ENCODE assay signal across 1 cellular context in the genomic region with DNA sequence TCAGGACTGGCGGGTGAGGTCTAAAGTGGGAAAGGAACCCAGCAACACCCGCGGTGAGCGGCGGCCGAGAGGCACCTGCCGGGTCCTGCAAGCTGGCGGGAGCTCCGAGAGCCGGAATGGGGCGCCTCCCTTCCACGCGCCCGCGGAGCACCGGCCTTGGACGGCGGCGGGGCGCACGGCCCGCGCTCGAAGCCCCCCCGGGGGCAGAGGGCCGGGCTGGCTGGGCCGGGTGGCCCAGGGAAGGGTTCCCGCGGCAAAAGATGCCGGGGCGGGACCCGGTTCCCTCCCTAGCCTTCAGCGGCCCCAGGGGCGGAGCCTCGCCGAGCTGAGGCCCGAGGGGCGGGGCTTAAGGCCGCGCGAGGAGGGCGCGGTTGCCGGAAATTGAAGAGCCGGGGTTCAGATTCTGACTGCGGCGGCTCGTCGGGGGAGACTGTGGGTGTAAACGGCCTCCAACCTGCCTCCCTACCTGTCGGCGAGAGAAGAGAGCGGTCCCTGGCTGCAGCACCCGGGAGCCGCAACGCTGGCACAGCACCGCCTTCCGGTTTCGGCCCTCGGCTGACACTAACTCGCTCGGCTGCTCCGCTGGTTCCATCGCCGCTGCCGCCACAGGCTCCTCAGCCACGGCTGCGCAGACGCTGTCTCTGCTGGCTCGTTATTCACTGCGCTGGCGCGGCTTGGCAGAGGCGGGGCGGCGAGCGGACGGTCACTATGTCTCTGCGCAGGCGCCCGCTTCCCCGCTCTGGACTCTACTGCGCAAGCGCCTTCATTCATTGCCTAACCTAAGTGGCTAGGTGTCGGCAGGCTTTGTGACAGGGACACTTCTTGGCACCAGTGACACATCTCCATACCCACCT.
TF ChIP-seq lines count a peak whose summit lies in the region.

A gene (minus strand): TSS at position 643 of the 854 bp plus-strand sequence. CDS start 51 bp downstream, at position 592.

TF ChIP-seq in K562, 482 proteins besides CTCF, POLR2A, EP300 and RAD21 (continued from another document and continues in another):
- TF ChIP-seq, protein P1, sequence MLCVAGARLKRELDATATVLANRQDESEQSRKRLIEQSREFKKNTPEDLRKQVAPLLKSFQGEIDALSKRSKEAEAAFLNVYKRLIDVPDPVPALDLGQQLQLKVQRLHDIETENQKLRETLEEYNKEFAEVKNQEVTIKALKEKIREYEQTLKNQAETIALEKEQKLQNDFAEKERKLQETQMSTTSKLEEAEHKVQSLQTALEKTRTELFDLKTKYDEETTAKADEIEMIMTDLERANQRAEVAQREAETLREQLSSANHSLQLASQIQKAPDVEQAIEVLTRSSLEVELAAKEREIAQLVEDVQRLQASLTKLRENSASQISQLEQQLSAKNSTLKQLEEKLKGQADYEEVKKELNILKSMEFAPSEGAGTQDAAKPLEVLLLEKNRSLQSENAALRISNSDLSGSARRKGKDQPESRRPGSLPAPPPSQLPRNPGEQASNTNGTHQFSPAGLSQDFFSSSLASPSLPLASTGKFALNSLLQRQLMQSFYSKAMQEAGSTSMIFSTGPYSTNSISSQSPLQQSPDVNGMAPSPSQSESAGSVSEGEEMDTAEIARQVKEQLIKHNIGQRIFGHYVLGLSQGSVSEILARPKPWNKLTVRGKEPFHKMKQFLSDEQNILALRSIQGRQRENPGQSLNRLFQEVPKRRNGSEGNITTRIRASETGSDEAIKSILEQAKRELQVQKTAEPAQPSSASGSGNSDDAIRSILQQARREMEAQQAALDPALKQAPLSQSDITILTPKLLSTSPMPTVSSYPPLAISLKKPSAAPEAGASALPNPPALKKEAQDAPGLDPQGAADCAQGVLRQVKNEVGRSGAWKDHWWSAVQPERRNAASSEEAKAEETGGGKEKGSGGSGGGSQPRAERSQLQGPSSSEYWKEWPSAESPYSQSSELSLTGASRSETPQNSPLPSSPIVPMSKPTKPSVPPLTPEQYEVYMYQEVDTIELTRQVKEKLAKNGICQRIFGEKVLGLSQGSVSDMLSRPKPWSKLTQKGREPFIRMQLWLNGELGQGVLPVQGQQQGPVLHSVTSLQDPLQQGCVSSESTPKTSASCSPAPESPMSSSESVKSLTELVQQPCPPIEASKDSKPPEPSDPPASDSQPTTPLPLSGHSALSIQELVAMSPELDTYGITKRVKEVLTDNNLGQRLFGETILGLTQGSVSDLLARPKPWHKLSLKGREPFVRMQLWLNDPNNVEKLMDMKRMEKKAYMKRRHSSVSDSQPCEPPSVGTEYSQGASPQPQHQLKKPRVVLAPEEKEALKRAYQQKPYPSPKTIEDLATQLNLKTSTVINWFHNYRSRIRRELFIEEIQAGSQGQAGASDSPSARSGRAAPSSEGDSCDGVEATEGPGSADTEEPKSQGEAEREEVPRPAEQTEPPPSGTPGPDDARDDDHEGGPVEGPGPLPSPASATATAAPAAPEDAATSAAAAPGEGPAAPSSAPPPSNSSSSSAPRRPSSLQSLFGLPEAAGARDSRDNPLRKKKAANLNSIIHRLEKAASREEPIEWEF (CRISPR knock-in tag; IDR thresholded peaks at IDR 0.05): no peak
- TF ChIP-seq KAT8 (IDR thresholded peaks at IDR 0.05; ENCODE audit: low read depth): no peak
- TF ChIP-seq ZNF354B (CRISPR knock-in tag; IDR thresholded peaks at IDR 0.05): no peak
- TF ChIP-seq ZNF347 (CRISPR knock-in tag; IDR thresholded peaks at IDR 0.05; ENCODE audit: low read depth): no peak
- TF ChIP-seq ZNF263 (CRISPR knock-in tag; IDR thresholded peaks at IDR 0.05; ENCODE audit: borderline replicate concordance): no peak; the same call in 1 of the 2 replicates
- TF ChIP-seq, protein P2, sequence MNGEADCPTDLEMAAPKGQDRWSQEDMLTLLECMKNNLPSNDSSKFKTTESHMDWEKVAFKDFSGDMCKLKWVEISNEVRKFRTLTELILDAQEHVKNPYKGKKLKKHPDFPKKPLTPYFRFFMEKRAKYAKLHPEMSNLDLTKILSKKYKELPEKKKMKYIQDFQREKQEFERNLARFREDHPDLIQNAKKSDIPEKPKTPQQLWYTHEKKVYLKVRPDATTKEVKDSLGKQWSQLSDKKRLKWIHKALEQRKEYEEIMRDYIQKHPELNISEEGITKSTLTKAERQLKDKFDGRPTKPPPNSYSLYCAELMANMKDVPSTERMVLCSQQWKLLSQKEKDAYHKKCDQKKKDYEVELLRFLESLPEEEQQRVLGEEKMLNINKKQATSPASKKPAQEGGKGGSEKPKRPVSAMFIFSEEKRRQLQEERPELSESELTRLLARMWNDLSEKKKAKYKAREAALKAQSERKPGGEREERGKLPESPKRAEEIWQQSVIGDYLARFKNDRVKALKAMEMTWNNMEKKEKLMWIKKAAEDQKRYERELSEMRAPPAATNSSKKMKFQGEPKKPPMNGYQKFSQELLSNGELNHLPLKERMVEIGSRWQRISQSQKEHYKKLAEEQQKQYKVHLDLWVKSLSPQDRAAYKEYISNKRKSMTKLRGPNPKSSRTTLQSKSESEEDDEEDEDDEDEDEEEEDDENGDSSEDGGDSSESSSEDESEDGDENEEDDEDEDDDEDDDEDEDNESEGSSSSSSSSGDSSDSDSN (IDR thresholded peaks at IDR 0.05; ENCODE audit: borderline replicate concordance in 1 of 2, low read depth in 2 of 2, low read length in 2 of 2): peak; percentile 59 to 66; a peak in 2 of 4 replicates
- TF ChIP-seq NRF1 (conservative IDR thresholded peaks at IDR 0.05 in 1 of 2, IDR thresholded peaks at IDR 0.05 in 1 of 2): peak; percentile 100
- peak; percentile 89 for TF ChIP-seq E2F3 (CRISPR knock-in tag; IDR thresholded peaks at IDR 0.05)
- TF ChIP-seq, protein P3, sequence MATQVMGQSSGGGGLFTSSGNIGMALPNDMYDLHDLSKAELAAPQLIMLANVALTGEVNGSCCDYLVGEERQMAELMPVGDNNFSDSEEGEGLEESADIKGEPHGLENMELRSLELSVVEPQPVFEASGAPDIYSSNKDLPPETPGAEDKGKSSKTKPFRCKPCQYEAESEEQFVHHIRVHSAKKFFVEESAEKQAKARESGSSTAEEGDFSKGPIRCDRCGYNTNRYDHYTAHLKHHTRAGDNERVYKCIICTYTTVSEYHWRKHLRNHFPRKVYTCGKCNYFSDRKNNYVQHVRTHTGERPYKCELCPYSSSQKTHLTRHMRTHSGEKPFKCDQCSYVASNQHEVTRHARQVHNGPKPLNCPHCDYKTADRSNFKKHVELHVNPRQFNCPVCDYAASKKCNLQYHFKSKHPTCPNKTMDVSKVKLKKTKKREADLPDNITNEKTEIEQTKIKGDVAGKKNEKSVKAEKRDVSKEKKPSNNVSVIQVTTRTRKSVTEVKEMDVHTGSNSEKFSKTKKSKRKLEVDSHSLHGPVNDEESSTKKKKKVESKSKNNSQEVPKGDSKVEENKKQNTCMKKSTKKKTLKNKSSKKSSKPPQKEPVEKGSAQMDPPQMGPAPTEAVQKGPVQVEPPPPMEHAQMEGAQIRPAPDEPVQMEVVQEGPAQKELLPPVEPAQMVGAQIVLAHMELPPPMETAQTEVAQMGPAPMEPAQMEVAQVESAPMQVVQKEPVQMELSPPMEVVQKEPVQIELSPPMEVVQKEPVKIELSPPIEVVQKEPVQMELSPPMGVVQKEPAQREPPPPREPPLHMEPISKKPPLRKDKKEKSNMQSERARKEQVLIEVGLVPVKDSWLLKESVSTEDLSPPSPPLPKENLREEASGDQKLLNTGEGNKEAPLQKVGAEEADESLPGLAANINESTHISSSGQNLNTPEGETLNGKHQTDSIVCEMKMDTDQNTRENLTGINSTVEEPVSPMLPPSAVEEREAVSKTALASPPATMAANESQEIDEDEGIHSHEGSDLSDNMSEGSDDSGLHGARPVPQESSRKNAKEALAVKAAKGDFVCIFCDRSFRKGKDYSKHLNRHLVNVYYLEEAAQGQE (CRISPR knock-in tag; IDR thresholded peaks at IDR 0.05; ENCODE audit: low read depth): peak; percentile 70; the same call in 1 of the 2 replicates
- TF ChIP-seq, protein P4, sequence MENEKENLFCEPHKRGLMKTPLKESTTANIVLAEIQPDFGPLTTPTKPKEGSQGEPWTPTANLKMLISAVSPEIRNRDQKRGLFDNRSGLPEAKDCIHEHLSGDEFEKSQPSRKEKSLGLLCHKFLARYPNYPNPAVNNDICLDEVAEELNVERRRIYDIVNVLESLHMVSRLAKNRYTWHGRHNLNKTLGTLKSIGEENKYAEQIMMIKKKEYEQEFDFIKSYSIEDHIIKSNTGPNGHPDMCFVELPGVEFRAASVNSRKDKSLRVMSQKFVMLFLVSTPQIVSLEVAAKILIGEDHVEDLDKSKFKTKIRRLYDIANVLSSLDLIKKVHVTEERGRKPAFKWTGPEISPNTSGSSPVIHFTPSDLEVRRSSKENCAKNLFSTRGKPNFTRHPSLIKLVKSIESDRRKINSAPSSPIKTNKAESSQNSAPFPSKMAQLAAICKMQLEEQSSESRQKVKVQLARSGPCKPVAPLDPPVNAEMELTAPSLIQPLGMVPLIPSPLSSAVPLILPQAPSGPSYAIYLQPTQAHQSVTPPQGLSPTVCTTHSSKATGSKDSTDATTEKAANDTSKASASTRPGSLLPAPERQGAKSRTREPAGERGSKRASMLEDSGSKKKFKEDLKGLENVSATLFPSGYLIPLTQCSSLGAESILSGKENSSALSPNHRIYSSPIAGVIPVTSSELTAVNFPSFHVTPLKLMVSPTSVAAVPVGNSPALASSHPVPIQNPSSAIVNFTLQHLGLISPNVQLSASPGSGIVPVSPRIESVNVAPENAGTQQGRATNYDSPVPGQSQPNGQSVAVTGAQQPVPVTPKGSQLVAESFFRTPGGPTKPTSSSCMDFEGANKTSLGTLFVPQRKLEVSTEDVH (IDR thresholded peaks at IDR 0.05; ENCODE audit: low read depth, partially characterized antibody): no peak
- TF ChIP-seq, protein P5, sequence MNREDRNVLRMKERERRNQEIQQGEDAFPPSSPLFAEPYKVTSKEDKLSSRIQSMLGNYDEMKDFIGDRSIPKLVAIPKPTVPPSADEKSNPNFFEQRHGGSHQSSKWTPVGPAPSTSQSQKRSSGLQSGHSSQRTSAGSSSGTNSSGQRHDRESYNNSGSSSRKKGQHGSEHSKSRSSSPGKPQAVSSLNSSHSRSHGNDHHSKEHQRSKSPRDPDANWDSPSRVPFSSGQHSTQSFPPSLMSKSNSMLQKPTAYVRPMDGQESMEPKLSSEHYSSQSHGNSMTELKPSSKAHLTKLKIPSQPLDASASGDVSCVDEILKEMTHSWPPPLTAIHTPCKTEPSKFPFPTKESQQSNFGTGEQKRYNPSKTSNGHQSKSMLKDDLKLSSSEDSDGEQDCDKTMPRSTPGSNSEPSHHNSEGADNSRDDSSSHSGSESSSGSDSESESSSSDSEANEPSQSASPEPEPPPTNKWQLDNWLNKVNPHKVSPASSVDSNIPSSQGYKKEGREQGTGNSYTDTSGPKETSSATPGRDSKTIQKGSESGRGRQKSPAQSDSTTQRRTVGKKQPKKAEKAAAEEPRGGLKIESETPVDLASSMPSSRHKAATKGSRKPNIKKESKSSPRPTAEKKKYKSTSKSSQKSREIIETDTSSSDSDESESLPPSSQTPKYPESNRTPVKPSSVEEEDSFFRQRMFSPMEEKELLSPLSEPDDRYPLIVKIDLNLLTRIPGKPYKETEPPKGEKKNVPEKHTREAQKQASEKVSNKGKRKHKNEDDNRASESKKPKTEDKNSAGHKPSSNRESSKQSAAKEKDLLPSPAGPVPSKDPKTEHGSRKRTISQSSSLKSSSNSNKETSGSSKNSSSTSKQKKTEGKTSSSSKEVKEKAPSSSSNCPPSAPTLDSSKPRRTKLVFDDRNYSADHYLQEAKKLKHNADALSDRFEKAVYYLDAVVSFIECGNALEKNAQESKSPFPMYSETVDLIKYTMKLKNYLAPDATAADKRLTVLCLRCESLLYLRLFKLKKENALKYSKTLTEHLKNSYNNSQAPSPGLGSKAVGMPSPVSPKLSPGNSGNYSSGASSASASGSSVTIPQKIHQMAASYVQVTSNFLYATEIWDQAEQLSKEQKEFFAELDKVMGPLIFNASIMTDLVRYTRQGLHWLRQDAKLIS (CRISPR knock-in tag; IDR thresholded peaks at IDR 0.05): no peak
- TF ChIP-seq HDAC6 (IDR thresholded peaks at IDR 0.05; ENCODE audit: low read depth, low read length): 0 out of 2 replicates have a peak, but pooled peaks have one; percentile 66
- TF ChIP-seq, protein P6, sequence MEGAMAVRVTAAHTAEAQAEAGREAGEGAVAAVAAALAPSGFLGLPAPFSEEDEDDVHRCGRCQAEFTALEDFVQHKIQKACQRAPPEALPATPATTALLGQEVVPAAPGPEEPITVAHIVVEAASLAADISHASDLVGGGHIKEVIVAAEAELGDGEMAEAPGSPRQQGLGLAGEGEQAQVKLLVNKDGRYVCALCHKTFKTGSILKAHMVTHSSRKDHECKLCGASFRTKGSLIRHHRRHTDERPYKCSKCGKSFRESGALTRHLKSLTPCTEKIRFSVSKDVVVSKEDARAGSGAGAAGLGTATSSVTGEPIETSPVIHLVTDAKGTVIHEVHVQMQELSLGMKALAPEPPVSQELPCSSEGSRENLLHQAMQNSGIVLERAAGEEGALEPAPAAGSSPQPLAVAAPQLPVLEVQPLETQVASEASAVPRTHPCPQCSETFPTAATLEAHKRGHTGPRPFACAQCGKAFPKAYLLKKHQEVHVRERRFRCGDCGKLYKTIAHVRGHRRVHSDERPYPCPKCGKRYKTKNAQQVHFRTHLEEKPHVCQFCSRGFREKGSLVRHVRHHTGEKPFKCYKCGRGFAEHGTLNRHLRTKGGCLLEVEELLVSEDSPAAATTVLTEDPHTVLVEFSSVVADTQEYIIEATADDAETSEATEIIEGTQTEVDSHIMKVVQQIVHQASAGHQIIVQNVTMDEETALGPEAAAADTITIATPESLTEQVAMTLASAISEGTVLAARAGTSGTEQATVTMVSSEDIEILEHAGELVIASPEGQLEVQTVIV (CRISPR knock-in tag; IDR thresholded peaks at IDR 0.05; ENCODE audit: borderline replicate concordance): no peak
- TF ChIP-seq, protein P7, sequence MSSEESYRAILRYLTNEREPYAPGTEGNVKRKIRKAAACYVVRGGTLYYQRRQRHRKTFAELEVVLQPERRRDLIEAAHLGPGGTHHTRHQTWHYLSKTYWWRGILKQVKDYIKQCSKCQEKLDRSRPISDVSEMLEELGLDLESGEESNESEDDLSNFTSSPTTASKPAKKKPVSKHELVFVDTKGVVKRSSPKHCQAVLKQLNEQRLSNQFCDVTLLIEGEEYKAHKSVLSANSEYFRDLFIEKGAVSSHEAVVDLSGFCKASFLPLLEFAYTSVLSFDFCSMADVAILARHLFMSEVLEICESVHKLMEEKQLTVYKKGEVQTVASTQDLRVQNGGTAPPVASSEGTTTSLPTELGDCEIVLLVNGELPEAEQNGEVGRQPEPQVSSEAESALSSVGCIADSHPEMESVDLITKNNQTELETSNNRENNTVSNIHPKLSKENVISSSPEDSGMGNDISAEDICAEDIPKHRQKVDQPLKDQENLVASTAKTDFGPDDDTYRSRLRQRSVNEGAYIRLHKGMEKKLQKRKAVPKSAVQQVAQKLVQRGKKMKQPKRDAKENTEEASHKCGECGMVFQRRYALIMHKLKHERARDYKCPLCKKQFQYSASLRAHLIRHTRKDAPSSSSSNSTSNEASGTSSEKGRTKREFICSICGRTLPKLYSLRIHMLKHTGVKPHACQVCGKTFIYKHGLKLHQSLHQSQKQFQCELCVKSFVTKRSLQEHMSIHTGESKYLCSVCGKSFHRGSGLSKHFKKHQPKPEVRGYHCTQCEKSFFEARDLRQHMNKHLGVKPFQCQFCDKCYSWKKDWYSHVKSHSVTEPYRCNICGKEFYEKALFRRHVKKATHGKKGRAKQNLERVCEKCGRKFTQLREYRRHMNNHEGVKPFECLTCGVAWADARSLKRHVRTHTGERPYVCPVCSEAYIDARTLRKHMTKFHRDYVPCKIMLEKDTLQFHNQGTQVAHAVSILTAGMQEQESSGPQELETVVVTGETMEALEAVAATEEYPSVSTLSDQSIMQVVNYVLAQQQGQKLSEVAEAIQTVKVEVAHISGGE (CRISPR knock-in tag; IDR thresholded peaks at IDR 0.05): peak in 2 of 3 experiments; percentile 16 to 68; a peak in 2 of 6 replicates
- peak; percentile 65; the same call in 1 of the 2 replicates for TF ChIP-seq ELF4 (CRISPR knock-in tag; IDR thresholded peaks at IDR 0.05)
